In the genomic region with DNA sequence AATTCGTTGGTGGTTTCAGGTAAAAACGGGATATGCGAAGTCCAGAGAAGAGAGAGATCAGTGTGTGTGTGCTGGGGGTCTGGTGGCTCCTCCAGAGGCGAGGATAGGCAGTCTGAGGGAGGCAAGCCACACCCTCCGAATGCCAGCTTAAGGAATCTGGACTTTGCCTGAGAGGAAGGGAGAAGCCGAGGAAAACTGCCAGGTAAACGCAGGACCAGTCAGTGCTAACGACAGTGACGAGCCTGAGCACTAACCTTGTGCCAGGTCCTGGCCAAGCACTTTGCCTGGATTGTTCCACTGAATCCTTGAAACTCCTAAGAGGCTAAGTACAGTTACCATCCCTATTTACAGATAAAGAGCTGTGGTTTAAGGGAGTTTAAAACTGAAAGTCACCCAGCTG, we compare ENCODE assay signal across 17 cellular contexts. TPM values are rescaled to one million over a fixed set of nuclear protein-coding genes. Genes with fewer than 3 reads are reported as not detected.
DNase-seq lines count a peak whose midpoint lies in the region; ATAC-seq, FAIRE-seq and TF ChIP-seq lines count a peak whose summit lies in the region.
"Had no signal": no experiment of that assay in that cellular context is flagged by ENCODE, and none has a peak within 500 bp of the region (broad histone marks: within the 10 kb centered on the region; RNA-seq: fewer than 3 reads in every experiment).

No MANE protein-coding gene starts in this region.

- H3K79me2 ChIP-seq in HepG2 (ENCODE audit: insufficient read depth, low read length), result no peaks in the 10 kb centered on the region
- H3K79me2 ChIP-seq: parathyroid adenoma had no signal

- DNase-seq in right lobe of liver (no peak), HepG2 (ENCODE audit: low spot score) (no peak), dedifferentiated amniotic fluid mesenchymal stem cell (ENCODE audit: extremely low spot score) (no peak), midbrain (lab: John Stamatoyannopoulos, UW) (no peak), NCI-H510A (lab: John Stamatoyannopoulos, UW) (no peak), NCI-H1436 (lab: John Stamatoyannopoulos, UW) (no peak)
- DNase-seq: activated CD8-positive, alpha-beta memory T cell treated with anti-CD3 and anti-CD28 coated beads, Interleukin-2, amount 10 ng/mL, durations not matched to agents 7 days and 5 days; gastrocnemius medialis; KG1; NCI-H1417; NCI-H2227 treated with DMSO at 0.1 percent for 48 hours; SK-N-SH; substantia nigra had no signal

- TF ChIP-seq CTCF in right lobe of liver (IDR thresholded peaks at IDR 0.05), result no peak
- no peak for TF ChIP-seq CTCF in HepG2 (CRISPR knock-in tag; IDR thresholded peaks at IDR 0.05)

- no peaks in the 10 kb centered on the region for H3K4me1 ChIP-seq in right lobe of liver
- H3K4me1 ChIP-seq in HepG2 (ENCODE audit: insufficient read depth, low read length), result no peaks in the 10 kb centered on the region
- H3K4me1 ChIP-seq in muscle layer of duodenum (ENCODE audit: control insufficient read depth in 1 of 2, insufficient read depth in 2 of 2, low read length in 2 of 2), result no peaks in the 10 kb centered on the region
- H3K4me1 ChIP-seq: gastrocnemius medialis, parathyroid adenoma had no signal

- peaks cover 0 to 41% (median 14%) of the 10 kb centered on the region in 4 donors for H3K36me3 ChIP-seq in right lobe of liver
- H3K36me3 ChIP-seq in HepG2 (replicated peaks in 1 of 2; ENCODE audit: control insufficient read depth in 1 of 2, insufficient read depth in 2 of 2, low read length in 2 of 2), result peaks cover 28 to 86% of the 10 kb centered on the region in 2 experiments
- H3K36me3 ChIP-seq in muscle layer of duodenum (ENCODE audit: control insufficient read depth in 1 of 2, insufficient read depth in 2 of 2, low read length in 2 of 2), result peaks cover 63 to 86% of the 10 kb centered on the region in 2 donors

- H3K4me2 ChIP-seq in HepG2 (ENCODE audit: low read depth, low read length), result no peak overlapping the region
- H3K4me2 ChIP-seq: SK-N-SH had no signal

- H3K27me3 ChIP-seq in right lobe of liver (no peaks in the 10 kb centered on the region), HepG2 (ENCODE audit: control insufficient read depth in 1 of 2, insufficient read depth in 2 of 2, low read length in 2 of 2) (no peaks in the 10 kb centered on the region), muscle layer of duodenum (ENCODE audit: low read depth, low read length) (no peaks in the 10 kb centered on the region)
- H3K27me3 ChIP-seq: gastrocnemius medialis had no signal

- no peak overlapping the region for H3K4me3 Mint-ChIP-seq in dendritic cell treated with granulocyte-macrophage colony-stimulating factor and Interleukin-4, amounts not matched to agents 40 ng/mL and 50 ng/mL, for 4 days
- H3K4me3 Mint-ChIP-seq: activated CD8-positive, alpha-beta memory T cell treated with anti-CD3 and anti-CD28 coated beads, Interleukin-2, amount 10 ng/mL, durations not matched to agents 7 days and 5 days; activated naive CD4-positive, alpha-beta T cell treated with anti-CD3 and anti-CD28 coated beads, Interleukin-2, amount 50 U/mL, for 24 hours had no signal

- TF ChIP-seq EP300 in HepG2 (IDR thresholded peaks at IDR 0.05; ENCODE audit: low read depth in 2 of 2, low read length in 2 of 2), result no peak
- no peak for TF ChIP-seq EP300 in HepG2 (CRISPR knock-in tag; IDR thresholded peaks at IDR 0.05; ENCODE audit: borderline replicate concordance)

- 71% methylated on average over 5 of the region's 9 CpGs for WGBS in right lobe of liver (ENCODE audit: insufficient coverage, low coverage, low lambda C conversion rate, missing lambda C conversion rate)
- 91% methylated on average over 9 of the region's 9 CpGs for WGBS in HepG2 (ENCODE audit: low lambda C conversion rate)

- H3K27ac ChIP-seq in right lobe of liver, result no peak overlapping the region
- H3K27ac ChIP-seq in HepG2 (ENCODE audit: extremely low read length, insufficient read depth, low read length), result no peak overlapping the region
- peak overlapping the region; percentile 91 for H3K27ac ChIP-seq in muscle layer of duodenum (ENCODE audit: low read length)
- H3K27ac ChIP-seq: parathyroid adenoma had no signal

- no peaks in the 10 kb centered on the region for H3K9me3 ChIP-seq in right lobe of liver
- no peaks in the 10 kb centered on the region for H3K9me3 ChIP-seq in HepG2 (ENCODE audit: low read length)
- no peaks in the 10 kb centered on the region for H3K9me3 ChIP-seq in muscle layer of duodenum (ENCODE audit: control insufficient read depth in 1 of 2, low read length in 2 of 2)
- H3K9me3 ChIP-seq: gastrocnemius medialis, SK-N-SH had no signal

- H3K36me3 Mint-ChIP-seq in dendritic cell treated with granulocyte-macrophage colony-stimulating factor and Interleukin-4, amounts not matched to agents 40 ng/mL and 50 ng/mL, for 4 days (ENCODE audit: low read depth), result peaks cover 98% of the 10 kb centered on the region

- H4K20me1 ChIP-seq in HepG2 (ENCODE audit: insufficient read depth, low read length), result no peaks in the 10 kb centered on the region

- no peak overlapping the region for H2AFZ ChIP-seq in HepG2 (ENCODE audit: low read length)
- H2AFZ ChIP-seq: parathyroid adenoma had no signal

- peak overlapping the region; percentile 73 for H3K27ac Mint-ChIP-seq in dendritic cell treated with granulocyte-macrophage colony-stimulating factor and Interleukin-4, amounts not matched to agents 40 ng/mL and 50 ng/mL, for 4 days
- H3K27ac Mint-ChIP-seq: activated naive CD4-positive, alpha-beta T cell treated with anti-CD3 and anti-CD28 coated beads, Interleukin-2, amount 50 U/mL, for 24 hours had no signal

- peak in 3 of 4 donors; percentile 43 to 56 (median 54) for ATAC-seq in right lobe of liver
- no peak for ATAC-seq in HepG2
- ATAC-seq: gastrocnemius medialis had no signal

- FAIRE-seq in HepG2 (lab: Jason Lieb, UNC), result no peak

- TF ChIP-seq POLR2A in right lobe of liver (IDR thresholded peaks at IDR 0.05) (no peak), HepG2 (IDR thresholded peaks at IDR 0.05; ENCODE audit: insufficient read depth in 1 of 2, low read depth in 2 of 2, low read length in 2 of 2) (no peak)

- H3K4me1 Mint-ChIP-seq in dendritic cell treated with granulocyte-macrophage colony-stimulating factor and Interleukin-4, amounts not matched to agents 40 ng/mL and 50 ng/mL, for 4 days (ENCODE audit: low read depth), result peaks cover 43% of the 10 kb centered on the region

- no peak for TF ChIP-seq RAD21 in HepG2 (CRISPR knock-in tag; IDR thresholded peaks at IDR 0.05)

- in situ Hi-C loops in HepG2 (cut with HindIII; ENCODE audit: extremely low pct_ligation_motif_present, low pct_unique_long_range_greater_than_20kb), result no loop called here

- POLR2A ChIA-PET in HepG2 (lab: Yijun Ruan, JAX), result no interaction called here

- CTCF ChIA-PET in HepG2 (lab: Yijun Ruan, JAX; ENCODE audit: low intra/inter-chr PET ratio, low total read pairs), result no interaction called here

- H3K4me3 ChIP-seq in right lobe of liver (no peak overlapping the region), HepG2 (replicated peaks in 1 of 3; ENCODE audit: insufficient read depth in 1 of 3, low read depth in 2 of 3, low read length in 3 of 3) (no peak overlapping the region), muscle layer of duodenum (ENCODE audit: low read depth in 1 of 2, low read length in 2 of 2) (no peak overlapping the region)
- H3K4me3 ChIP-seq: gastrocnemius medialis had no signal

- H3K9me3 Mint-ChIP-seq in dendritic cell treated with granulocyte-macrophage colony-stimulating factor and Interleukin-4, amounts not matched to agents 40 ng/mL and 50 ng/mL, for 4 days, result no peaks in the 10 kb centered on the region
- H3K9me3 Mint-ChIP-seq: activated naive CD4-positive, alpha-beta T cell treated with anti-CD3 and anti-CD28 coated beads, Interleukin-2, amount 50 U/mL, for 24 hours had no signal

- H3K9ac ChIP-seq in HepG2 (ENCODE audit: insufficient read depth, low read depth, low read length), result no peak overlapping the region
- H3K9ac ChIP-seq: parathyroid adenoma, SK-N-SH had no signal

- intact Hi-C loops in right lobe of liver (cut with DNase I), result no loop called here
- intact Hi-C loops in HepG2 (cut with micrococcal nuclease; ENCODE audit: unreplicated experiment), result no loop called here
- intact Hi-C loops in dendritic cell treated with granulocyte-macrophage colony-stimulating factor and Interleukin-4, amounts not matched to agents 40 ng/mL and 50 ng/mL, for 4 days (cut with micrococcal nuclease), result no loop called here

- no peaks in the 10 kb centered on the region for H3K27me3 Mint-ChIP-seq in dendritic cell treated with granulocyte-macrophage colony-stimulating factor and Interleukin-4, amounts not matched to agents 40 ng/mL and 50 ng/mL, for 4 days
- H3K27me3 Mint-ChIP-seq: activated CD8-positive, alpha-beta memory T cell treated with anti-CD3 and anti-CD28 coated beads, Interleukin-2, amount 10 ng/mL, durations not matched to agents 7 days and 5 days; activated naive CD4-positive, alpha-beta T cell treated with anti-CD3 and anti-CD28 coated beads, Interleukin-2, amount 50 U/mL, for 24 hours had no signal

- BruUV-seq in HepG2 (replicated peaks; lab: Mats Ljungman, UMichigan), result no TSS peak

RNA-seq across cellular contexts. Expression of gene SMG9, which starts 15.3 kb away (rescaled TPM):
- total RNA-seq in right lobe of liver (10 to 100 TPM in 2 of 6 experiments, 1 to 10 TPM in 4; 6.5 to 13.5 (median 9.8) TPM), HepG2 (2016; rRNA removed; fragmentation: Illumina TruSeq; extraction: Trizol) (9.6 and 18.7 TPM in 2 replicates)
- 4.7 and 6.3 TPM in 2 replicates for total RNA-seq in HepG2 (2016; cell fraction: cytosol; rRNA removed; fragmentation: Illumina TruSeq; extraction: Trizol; ENCODE audit: low read depth)
- total RNA-seq in HepG2 (2016; cell fraction: insoluble cytoplasmic fraction; rRNA removed; fragmentation: Illumina TruSeq; extraction: Trizol), result 10.9 and 18.3 TPM in 2 replicates
- 5.4 and 5.5 TPM in 2 replicates for total RNA-seq in HepG2 (2016; cell fraction: membrane; rRNA removed; fragmentation: Illumina TruSeq; extraction: Trizol)
- 20.5 and 25.3 TPM in 2 replicates for total RNA-seq in HepG2 (2016; cell fraction: nucleus; rRNA removed; fragmentation: Illumina TruSeq; extraction: Trizol)
- polyA plus RNA-seq in HepG2 (2011; rRNA removed), result 16.1 and 16.7 TPM in 2 replicates
- polyA plus RNA-seq in HepG2 (2011; cell fraction: cytosol; rRNA removed), result 4.3 and 6.9 TPM in 2 replicates
- 36.9 and 41.9 TPM in 2 replicates for polyA plus RNA-seq in HepG2 (2011; cell fraction: nucleus; rRNA removed)
- 12.3 and 15.7 TPM in 2 replicates for polyA plus RNA-seq in HepG2 (2012)
- 2.4 and 2.9 TPM in 2 replicates for polyA plus RNA-seq in HepG2 (2016; cell fraction: cytosol; fragmentation: Illumina TruSeq; extraction: Trizol; ENCODE audit: low read depth)
- polyA plus RNA-seq in HepG2 (2016; cell fraction: insoluble cytoplasmic fraction; fragmentation: Illumina TruSeq; extraction: Trizol; ENCODE audit: low read depth), result 16.1 and 23.3 TPM in 2 replicates
- polyA plus RNA-seq in HepG2 (2016; cell fraction: membrane; fragmentation: Illumina TruSeq; extraction: Trizol; ENCODE audit: low read depth), result 3.6 and 4.5 TPM in 2 replicates
- polyA plus RNA-seq in HepG2 (2016; cell fraction: nucleus; fragmentation: Illumina TruSeq; extraction: Trizol; ENCODE audit: insufficient read depth, low read depth), result 70.5 and 75.9 TPM in 2 replicates
- 12.4 and 18.2 TPM in 2 replicates for polyA minus RNA-seq in HepG2 (2011; rRNA and poly(A)+ RNA removed; ENCODE audit: low replicate concordance)
- polyA minus RNA-seq in HepG2 (2011; cell fraction: cytosol; rRNA and poly(A)+ RNA removed), result 2.9 and 3.6 TPM in 2 replicates
- 16.5 and 18.7 TPM in 2 replicates for polyA minus RNA-seq in HepG2 (2011; cell fraction: nucleus; rRNA and poly(A)+ RNA removed)

RNA-seq across cellular contexts. Expression of gene IRGC, which starts 23.5 kb away (rescaled TPM):
- total RNA-seq in right lobe of liver (not detected), HepG2 (2016; rRNA removed; fragmentation: Illumina TruSeq; extraction: Trizol) (not detected in 2 replicates)
- total RNA-seq in HepG2 (2016; cell fraction: cytosol; rRNA removed; fragmentation: Illumina TruSeq; extraction: Trizol; ENCODE audit: low read depth), result not detected in 2 replicates
- not detected in 2 replicates for total RNA-seq in HepG2 (2016; cell fraction: insoluble cytoplasmic fraction; rRNA removed; fragmentation: Illumina TruSeq; extraction: Trizol)
- total RNA-seq in HepG2 (2016; cell fraction: membrane; rRNA removed; fragmentation: Illumina TruSeq; extraction: Trizol), result not detected in 2 replicates
- not detected in 2 replicates for total RNA-seq in HepG2 (2016; cell fraction: nucleus; rRNA removed; fragmentation: Illumina TruSeq; extraction: Trizol)
- polyA plus RNA-seq in HepG2 (2011; rRNA removed), result not detected in 2 replicates
- polyA plus RNA-seq in HepG2 (2011; cell fraction: cytosol; rRNA removed), result not detected in 2 replicates
- polyA plus RNA-seq in HepG2 (2011; cell fraction: nucleus; rRNA removed), result not detected in 2 replicates
- not detected in 2 replicates for polyA plus RNA-seq in HepG2 (2012)
- polyA plus RNA-seq in HepG2 (2016; cell fraction: cytosol; fragmentation: Illumina TruSeq; extraction: Trizol; ENCODE audit: low read depth), result not detected in 2 replicates
- polyA plus RNA-seq in HepG2 (2016; cell fraction: insoluble cytoplasmic fraction; fragmentation: Illumina TruSeq; extraction: Trizol; ENCODE audit: low read depth), result not detected in 2 replicates
- polyA plus RNA-seq in HepG2 (2016; cell fraction: membrane; fragmentation: Illumina TruSeq; extraction: Trizol; ENCODE audit: low read depth), result not detected in 2 replicates
- polyA plus RNA-seq in HepG2 (2016; cell fraction: nucleus; fragmentation: Illumina TruSeq; extraction: Trizol; ENCODE audit: insufficient read depth, low read depth), result not detected in 2 replicates
- not detected in 2 replicates for polyA minus RNA-seq in HepG2 (2011; rRNA and poly(A)+ RNA removed; ENCODE audit: low replicate concordance)
- not detected in 2 replicates for polyA minus RNA-seq in HepG2 (2011; cell fraction: cytosol; rRNA and poly(A)+ RNA removed)
- not detected in 2 replicates for polyA minus RNA-seq in HepG2 (2011; cell fraction: nucleus; rRNA and poly(A)+ RNA removed)
- total RNA-seq: activated CD8-positive, alpha-beta memory T cell treated with anti-CD3 and anti-CD28 coated beads, Interleukin-2, amount 10 ng/mL, durations not matched to agents 7 days and 5 days; gastrocnemius medialis had no signal
- polyA plus RNA-seq: SK-N-SH had no signal

RNA-seq across cellular contexts. Expression of gene KCNN4, which starts 41.4 kb away (rescaled TPM):
- total RNA-seq in right lobe of liver, result 1 to 10 TPM in 1 of 6 experiments, under 1 TPM in 4, not detected in 1; 0.18 to 1.4 (median 0.27) TPM
- 0.13 TPM in 1 of 2 replicates, not detected in the other for total RNA-seq in HepG2 (2016; rRNA removed; fragmentation: Illumina TruSeq; extraction: Trizol)
- not detected in 2 replicates for total RNA-seq in HepG2 (2016; cell fraction: cytosol; rRNA removed; fragmentation: Illumina TruSeq; extraction: Trizol; ENCODE audit: low read depth)
- 0.15 TPM in 1 of 2 replicates, not detected in the other for total RNA-seq in HepG2 (2016; cell fraction: insoluble cytoplasmic fraction; rRNA removed; fragmentation: Illumina TruSeq; extraction: Trizol)
- not detected in 2 replicates for total RNA-seq in HepG2 (2016; cell fraction: membrane; rRNA removed; fragmentation: Illumina TruSeq; extraction: Trizol)
- total RNA-seq in HepG2 (2016; cell fraction: nucleus; rRNA removed; fragmentation: Illumina TruSeq; extraction: Trizol), result 0.50 TPM in 1 of 2 replicates, not detected in the other
- 0.25 and 0.60 TPM in 2 replicates for polyA plus RNA-seq in HepG2 (2011; rRNA removed)
- 0.18 and 0.19 TPM in 2 replicates for polyA plus RNA-seq in HepG2 (2011; cell fraction: cytosol; rRNA removed)
- 0.92 and 1.2 TPM in 2 replicates for polyA plus RNA-seq in HepG2 (2011; cell fraction: nucleus; rRNA removed)
- 0.19 TPM in 1 of 2 replicates, not detected in the other for polyA plus RNA-seq in HepG2 (2012)
- 0.06 TPM in 1 of 2 replicates, not detected in the other for polyA plus RNA-seq in HepG2 (2016; cell fraction: cytosol; fragmentation: Illumina TruSeq; extraction: Trizol; ENCODE audit: low read depth)
- polyA plus RNA-seq in HepG2 (2016; cell fraction: insoluble cytoplasmic fraction; fragmentation: Illumina TruSeq; extraction: Trizol; ENCODE audit: low read depth), result not detected in 2 replicates
- polyA plus RNA-seq in HepG2 (2016; cell fraction: membrane; fragmentation: Illumina TruSeq; extraction: Trizol; ENCODE audit: low read depth), result not detected in 2 replicates
- polyA plus RNA-seq in HepG2 (2016; cell fraction: nucleus; fragmentation: Illumina TruSeq; extraction: Trizol; ENCODE audit: insufficient read depth, low read depth), result 0.37 and 0.55 TPM in 2 replicates
- polyA minus RNA-seq in HepG2 (2011; rRNA and poly(A)+ RNA removed; ENCODE audit: low replicate concordance), result 0.16 and 81.5 TPM in 2 replicates
- polyA minus RNA-seq in HepG2 (2011; cell fraction: cytosol; rRNA and poly(A)+ RNA removed), result 0.89 and 0.97 TPM in 2 replicates
- 0.64 TPM in 1 of 2 replicates, not detected in the other for polyA minus RNA-seq in HepG2 (2011; cell fraction: nucleus; rRNA and poly(A)+ RNA removed)
